8 cellular contexts compared by ENCODE assay signal in genomic region chr10:116490028-116490662, GRCh38. TPM values are rescaled to one million over a fixed set of nuclear protein-coding genes. Genes with fewer than 3 reads are reported as not detected.
DNase-seq lines count a peak whose midpoint lies in the region; ATAC-seq, FAIRE-seq and TF ChIP-seq lines count a peak whose summit lies in the region.

No MANE protein-coding gene starts in this region.

- TF ChIP-seq POLR2A in gastroesophageal sphincter (IDR thresholded peaks at IDR 0.05), result no peak

- peak; percentile 72 for ATAC-seq in GM21723 (IDR thresholded peaks at IDR 0.05; ENCODE audit: unreplicated experiment)
- ATAC-seq in gastroesophageal sphincter, result no peak
- no peak for ATAC-seq in HG02763 (IDR thresholded peaks at IDR 0.05; ENCODE audit: unreplicated experiment)
- ATAC-seq in HG02759 (IDR thresholded peaks at IDR 0.05; ENCODE audit: unreplicated experiment), result no peak

- no peaks in the 10 kb centered on the region for H3K4me1 ChIP-seq in gastroesophageal sphincter

- H3K9me3 ChIP-seq in gastroesophageal sphincter, result no peaks in the 10 kb centered on the region

- WGBS in gastroesophageal sphincter (ENCODE audit: low coverage in 1 of 2), 2 donors, result 6 to 35% methylated on average over 1 to 2 of the region's 2 CpGs

- peak; percentile 47 for DNase-seq in CD1c-positive myeloid dendritic cell (ENCODE audit: extremely low spot score)
- peak; percentile 42 for DNase-seq in RCC 7860 (ENCODE audit: low spot score)
- no peak for DNase-seq in 8988T
- no peak for DNase-seq in GOT3 (lab: John Stamatoyannopoulos, UW)

- H3K27me3 ChIP-seq in gastroesophageal sphincter, result peaks cover 11% of the 10 kb centered on the region

- no peaks in the 10 kb centered on the region for H3K36me3 ChIP-seq in gastroesophageal sphincter

- no peak for TF ChIP-seq EP300 in gastroesophageal sphincter (IDR thresholded peaks at IDR 0.05)

- peak in 3 of 4 experiments; percentile 11 to 57 (median 20) for TF ChIP-seq CTCF in gastroesophageal sphincter (IDR thresholded peaks at IDR 0.05)

- FAIRE-seq in RCC 7860 (lab: Jason Lieb, UNC), result peak; percentile 71

- no peak overlapping the region for H3K4me3 ChIP-seq in gastroesophageal sphincter

- no peak overlapping the region for H3K27ac ChIP-seq in gastroesophageal sphincter

RNA-seq across cellular contexts. Expression of gene PNLIP, which starts 55.6 kb away (rescaled TPM):
- total RNA-seq in gastroesophageal sphincter, result not detected

Comparison
In these comparisons a context has a peak if more than half of its experiments do, and no peak if none do; other contexts are left out.
1. DNase-seq: peak in CD1c-positive myeloid dendritic cell (single experiment) and RCC 7860 (single experiment); none in 8988T (single experiment) and GOT3 (single experiment).